Comparison of ENCODE assay signal across 16 cellular contexts in genomic region chr1:200627548-200628222, GRCh38. TPM values are rescaled to one million over a fixed set of nuclear protein-coding genes. Genes with fewer than 3 reads are reported as not detected.
DNase-seq lines count a peak whose midpoint lies in the region; ATAC-seq and TF ChIP-seq lines count a peak whose summit lies in the region.
"Had no signal": no experiment of that assay in that cellular context is flagged by ENCODE, and none has a peak within 500 bp of the region (broad histone marks: within the 10 kb centered on the region; RNA-seq: fewer than 3 reads in every experiment).

No MANE protein-coding gene starts in this region.

- no peak for DNase-seq in activated CD4-positive, alpha-beta T cell treated with anti-CD3 and anti-CD28 coated beads, Interleukin-2, amount 10 ng/mL, durations not matched to agents 7 days and 5 days
- no peak for DNase-seq in activated CD4-positive, alpha-beta T cell treated with anti-CD3 and anti-CD28 coated beads, Interleukin-2, amount 50 U/mL, for 48 hours
- DNase-seq in activated CD8-positive, alpha-beta T cell treated with anti-CD3 and anti-CD28 coated beads, Interleukin-2, amount 10 ng/mL, durations not matched to agents 7 days and 5 days = no peak
- no peak for DNase-seq in stimulated activated effector memory CD8-positive, alpha-beta T cell treated with anti-CD3 and anti-CD28 coated beads, Interleukin-12 subunit alpha, Interleukin-12 subunit beta, amount 100 ng/mL, for 72 hours (ENCODE audit: low spot score in 2 of 2)
- DNase-seq in type B pancreatic cell (ENCODE audit: extremely low spot score, unreplicated experiment) = no peak
- DNase-seq: ACHN, activated gamma-delta T cell, DMS153, NCI-H1694 treated with DMSO at 0.1 percent for 48 hours, NCI-H524 treated with DMSO at 0.1 percent for 48 hours, occipital lobe, Right ventricle myocardium superior, upper lobe of left lung had no signal

- CTCF ChIA-PET in activated CD4-positive, alpha-beta T cell treated with anti-CD3 and anti-CD28 coated beads, Interleukin-2, amount 10 ng/mL, durations not matched to agents 7 days and 5 days (lab: Charles Lee) = interaction anchor here (0.6 to 1.4 kb wide), 2 partner anchors 9 to 279 kb away, joined by 3 to 7 read pairs; no protein-coding TSS in a partner anchor
- CTCF ChIA-PET in activated CD8-positive, alpha-beta T cell treated with anti-CD3 and anti-CD28 coated beads, Interleukin-2, amount 10 ng/mL, durations not matched to agents 7 days and 5 days (lab: Charles Lee) = interaction anchor here (0.6 to 1.4 kb wide), 4 partner anchors 42 to 79 kb away, joined by 3 to 5 read pairs (median 3); partner anchors contain the start of gene DDX59

- POLR2A ChIA-PET in activated CD4-positive, alpha-beta T cell treated with anti-CD3 and anti-CD28 coated beads, Interleukin-2, amount 10 ng/mL, durations not matched to agents 7 days and 5 days (lab: Charles Lee) = interaction anchor here (1.3 kb wide), 1 partner anchor 42 kb away, joined by 4 read pairs; the partner anchor contains the start of gene DDX59
- POLR2A ChIA-PET in activated CD8-positive, alpha-beta T cell treated with anti-CD3 and anti-CD28 coated beads, Interleukin-2, amount 10 ng/mL, durations not matched to agents 7 days and 5 days (lab: Charles Lee) = interaction anchor here (0.7 to 2.3 kb wide), 3 partner anchors 31 to 117 kb away, joined by 4 to 22 read pairs (median 4); partner anchors contain the start of gene DDX59

- no peak for TF ChIP-seq CTCF in type B pancreatic cell (conservative IDR thresholded peaks at IDR 0.05)

- no peak overlapping the region for H3K4me3 Mint-ChIP-seq in activated CD4-positive, alpha-beta T cell treated with anti-CD3 and anti-CD28 coated beads, Interleukin-2, amount 10 ng/mL, durations not matched to agents 7 days and 5 days
- no peak overlapping the region for H3K4me3 Mint-ChIP-seq in activated CD8-positive, alpha-beta T cell treated with anti-CD3 and anti-CD28 coated beads, Interleukin-2, amount 10 ng/mL, durations not matched to agents 7 days and 5 days
- peak overlapping the region; percentile 63 for H3K4me3 Mint-ChIP-seq in stimulated activated effector memory CD8-positive, alpha-beta T cell treated with anti-CD3 and anti-CD28 coated beads, Interleukin-12 subunit alpha, Interleukin-12 subunit beta, amount 100 ng/mL, for 72 hours
- H3K4me3 Mint-ChIP-seq in type B pancreatic cell = no peak overlapping the region

- no peaks in the 10 kb centered on the region for H3K9me3 Mint-ChIP-seq in activated CD4-positive, alpha-beta T cell treated with anti-CD3 and anti-CD28 coated beads, Interleukin-2, amount 10 ng/mL, durations not matched to agents 7 days and 5 days
- no peaks in the 10 kb centered on the region for H3K9me3 Mint-ChIP-seq in activated CD8-positive, alpha-beta T cell treated with anti-CD3 and anti-CD28 coated beads, Interleukin-2, amount 10 ng/mL, durations not matched to agents 7 days and 5 days (ENCODE audit: insufficient read depth)
- no peaks in the 10 kb centered on the region for H3K9me3 Mint-ChIP-seq in stimulated activated effector memory CD8-positive, alpha-beta T cell treated with anti-CD3 and anti-CD28 coated beads, Interleukin-12 subunit alpha, Interleukin-12 subunit beta, amount 100 ng/mL, for 72 hours
- H3K9me3 Mint-ChIP-seq in type B pancreatic cell = no peaks in the 10 kb centered on the region

- peak; percentile 19 for ATAC-seq in HG02852 (IDR thresholded peaks at IDR 0.05; ENCODE audit: unreplicated experiment)
- ATAC-seq in activated CD8-positive, alpha-beta T cell treated with anti-CD3 and anti-CD28 coated beads, Interleukin-2, amount 10 ng/mL, durations not matched to agents 7 days and 5 days = no peak
- ATAC-seq in stimulated activated effector memory CD8-positive, alpha-beta T cell treated with anti-CD3 and anti-CD28 coated beads, Interleukin-12 subunit alpha, Interleukin-12 subunit beta, amount 100 ng/mL, for 72 hours = no peak
- no peak for ATAC-seq in HG03439 (IDR thresholded peaks at IDR 0.05; ENCODE audit: unreplicated experiment)
- ATAC-seq in HG03045 (IDR thresholded peaks at IDR 0.05; ENCODE audit: unreplicated experiment) = no peak

- H3K4me1 Mint-ChIP-seq in activated CD4-positive, alpha-beta T cell treated with anti-CD3 and anti-CD28 coated beads, Interleukin-2, amount 10 ng/mL, durations not matched to agents 7 days and 5 days = peaks cover 42% of the 10 kb centered on the region
- H3K4me1 Mint-ChIP-seq in activated CD8-positive, alpha-beta T cell treated with anti-CD3 and anti-CD28 coated beads, Interleukin-2, amount 10 ng/mL, durations not matched to agents 7 days and 5 days (ENCODE audit: low read depth) = peaks cover 41% of the 10 kb centered on the region
- H3K4me1 Mint-ChIP-seq in stimulated activated effector memory CD8-positive, alpha-beta T cell treated with anti-CD3 and anti-CD28 coated beads, Interleukin-12 subunit alpha, Interleukin-12 subunit beta, amount 100 ng/mL, for 72 hours = peaks cover 24% of the 10 kb centered on the region
- no peaks in the 10 kb centered on the region for H3K4me1 Mint-ChIP-seq in type B pancreatic cell (ENCODE audit: unreplicated experiment)

- H3K27me3 Mint-ChIP-seq in activated CD4-positive, alpha-beta T cell treated with anti-CD3 and anti-CD28 coated beads, Interleukin-2, amount 10 ng/mL, durations not matched to agents 7 days and 5 days = no peaks in the 10 kb centered on the region
- H3K27me3 Mint-ChIP-seq in activated CD8-positive, alpha-beta T cell treated with anti-CD3 and anti-CD28 coated beads, Interleukin-2, amount 10 ng/mL, durations not matched to agents 7 days and 5 days (ENCODE audit: low read depth) = peaks cover 3% of the 10 kb centered on the region
- no peaks in the 10 kb centered on the region for H3K27me3 Mint-ChIP-seq in type B pancreatic cell

- H3K36me3 Mint-ChIP-seq in activated CD4-positive, alpha-beta T cell treated with anti-CD3 and anti-CD28 coated beads, Interleukin-2, amount 10 ng/mL, durations not matched to agents 7 days and 5 days (ENCODE audit: low read depth) = no peaks in the 10 kb centered on the region
- H3K36me3 Mint-ChIP-seq in activated CD8-positive, alpha-beta T cell treated with anti-CD3 and anti-CD28 coated beads, Interleukin-2, amount 10 ng/mL, durations not matched to agents 7 days and 5 days (ENCODE audit: low read depth) = no peaks in the 10 kb centered on the region
- peaks cover 10% of the 10 kb centered on the region for H3K36me3 Mint-ChIP-seq in stimulated activated effector memory CD8-positive, alpha-beta T cell treated with anti-CD3 and anti-CD28 coated beads, Interleukin-12 subunit alpha, Interleukin-12 subunit beta, amount 100 ng/mL, for 72 hours
- H3K36me3 Mint-ChIP-seq in type B pancreatic cell = no peaks in the 10 kb centered on the region

- peak overlapping the region; percentile 0 for H3K27ac Mint-ChIP-seq in activated CD4-positive, alpha-beta T cell treated with anti-CD3 and anti-CD28 coated beads, Interleukin-2, amount 10 ng/mL, durations not matched to agents 7 days and 5 days
- H3K27ac Mint-ChIP-seq in activated CD8-positive, alpha-beta T cell treated with anti-CD3 and anti-CD28 coated beads, Interleukin-2, amount 10 ng/mL, durations not matched to agents 7 days and 5 days = peak overlapping the region; percentile 35
- H3K27ac Mint-ChIP-seq in stimulated activated effector memory CD8-positive, alpha-beta T cell treated with anti-CD3 and anti-CD28 coated beads, Interleukin-12 subunit alpha, Interleukin-12 subunit beta, amount 100 ng/mL, for 72 hours = peak overlapping the region; percentile 41
- H3K27ac Mint-ChIP-seq in type B pancreatic cell = no peak overlapping the region

RNA-seq across cellular contexts. Expression of gene KIF14, which starts 7.1 kb away (rescaled TPM):
- 10 to 100 TPM; 31.6 to 34.6 TPM for total RNA-seq in activated CD4-positive, alpha-beta T cell treated with anti-CD3 and anti-CD28 coated beads, Interleukin-2, amount 10 ng/mL, durations not matched to agents 7 days and 5 days
- 10 to 100 TPM; 34.1 to 35.8 TPM for total RNA-seq in activated CD8-positive, alpha-beta T cell treated with anti-CD3 and anti-CD28 coated beads, Interleukin-2, amount 10 ng/mL, durations not matched to agents 7 days and 5 days
- total RNA-seq in type B pancreatic cell (ENCODE audit: low replicate concordance) = 3.8 and 12.8 TPM in 2 replicates

RNA-seq across cellular contexts. Expression of gene DDX59, which starts 42.0 kb away (rescaled TPM):
- 10 to 100 TPM; 25.7 to 26.7 TPM for total RNA-seq in activated CD4-positive, alpha-beta T cell treated with anti-CD3 and anti-CD28 coated beads, Interleukin-2, amount 10 ng/mL, durations not matched to agents 7 days and 5 days
- 10 to 100 TPM; 24.1 to 27.8 TPM for total RNA-seq in activated CD8-positive, alpha-beta T cell treated with anti-CD3 and anti-CD28 coated beads, Interleukin-2, amount 10 ng/mL, durations not matched to agents 7 days and 5 days
- total RNA-seq in type B pancreatic cell (ENCODE audit: low replicate concordance) = 17.1 and 19.0 TPM in 2 replicates
